Comparison of ENCODE assay signal across 13 cellular contexts in the genomic region with DNA sequence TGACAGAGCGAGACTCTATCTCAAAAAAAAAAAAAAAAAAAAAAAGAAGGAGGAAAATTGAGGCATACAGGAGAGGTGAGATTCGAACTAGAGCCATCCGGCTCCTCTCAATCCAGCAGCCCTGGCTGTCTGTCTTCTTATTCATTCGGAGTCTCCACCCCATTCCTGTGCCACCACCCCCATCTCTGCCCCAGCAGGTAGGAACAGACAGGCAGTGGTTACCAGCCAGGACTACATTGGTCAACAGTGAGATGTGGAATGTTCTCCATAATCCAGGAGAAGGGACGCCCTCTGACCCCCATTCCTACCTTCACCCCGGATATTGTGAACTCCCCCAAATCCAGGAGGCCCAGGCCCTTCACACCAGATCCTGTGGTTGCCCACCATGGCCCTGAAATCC. TPM values are rescaled to one million over a fixed set of nuclear protein-coding genes. Genes with fewer than 3 reads are reported as not detected.
DNase-seq lines count a peak whose midpoint lies in the region; ATAC-seq and TF ChIP-seq lines count a peak whose summit lies in the region.
"Had no signal": no experiment of that assay in that cellular context is flagged by ENCODE, and none has a peak within 500 bp of the region (broad histone marks: within the 10 kb centered on the region; RNA-seq: fewer than 3 reads in every experiment).

No MANE protein-coding gene starts in this region.

- H3K4me3 ChIP-seq in right atrium auricular region (no peak overlapping the region), right cardiac atrium (ENCODE audit: low read length) (no peak overlapping the region), thyroid gland (replicated peaks in 1 of 3) (no peak overlapping the region)
- H3K4me3 ChIP-seq: esophagus squamous epithelium had no signal

- H3K4me1 ChIP-seq in right atrium auricular region (no peaks in the 10 kb centered on the region), right cardiac atrium (ENCODE audit: control insufficient read depth, insufficient read depth, low read length) (no peaks in the 10 kb centered on the region), thyroid gland (no peaks in the 10 kb centered on the region)

- TF ChIP-seq CTCF in right atrium auricular region (IDR thresholded peaks at IDR 0.05) (no peak), mesothelial cell of epicardium (IDR thresholded peaks at IDR 0.05; ENCODE audit: unreplicated experiment) (no peak), thyroid gland (IDR thresholded peaks at IDR 0.05) (no peak)

- H3K9me3 ChIP-seq in right atrium auricular region: no peaks in the 10 kb centered on the region
- no peaks in the 10 kb centered on the region for H3K9me3 ChIP-seq in right cardiac atrium (ENCODE audit: control insufficient read depth, low read length)
- H3K9me3 ChIP-seq in T-helper 17 cell (ENCODE audit: control insufficient read depth, low read length, poor library complexity, severe bottlenecking): no peaks in the 10 kb centered on the region
- H3K9me3 ChIP-seq in thyroid gland: no peaks in the 10 kb centered on the region
- H3K9me3 ChIP-seq: esophagus squamous epithelium had no signal

- WGBS in right cardiac atrium: 76% methylated on average over 6 of the region's 6 CpGs
- WGBS in thyroid gland, 2 donors: 81 to 90% methylated on average over 6 of the region's 6 CpGs

- TF ChIP-seq POLR2A in thyroid gland (IDR thresholded peaks at IDR 0.05): no peak

- H3K9me3 Mint-ChIP-seq in mesothelial cell of epicardium: no peaks in the 10 kb centered on the region

- ATAC-seq in right cardiac atrium (no peak), T-helper 17 cell (no peak), GM18861 (IDR thresholded peaks at IDR 0.05; ENCODE audit: unreplicated experiment) (no peak), HG02678 (IDR thresholded peaks at IDR 0.05; ENCODE audit: unreplicated experiment) (no peak), GM18868 (IDR thresholded peaks at IDR 0.05; ENCODE audit: unreplicated experiment) (no peak)

- H3K4me3 Mint-ChIP-seq in T-helper 17 cell (no peak overlapping the region), mesothelial cell of epicardium (no peak overlapping the region)

- peaks cover 18% of the 10 kb centered on the region for H3K4me1 Mint-ChIP-seq in T-helper 17 cell
- peaks cover 9% of the 10 kb centered on the region for H3K4me1 Mint-ChIP-seq in mesothelial cell of epicardium

- H3K27ac Mint-ChIP-seq in T-helper 17 cell: peak overlapping the region; percentile 72
- H3K27ac Mint-ChIP-seq in mesothelial cell of epicardium: peak overlapping the region; percentile 90

- H3K27me3 ChIP-seq in right atrium auricular region: no peaks in the 10 kb centered on the region
- no peaks in the 10 kb centered on the region for H3K27me3 ChIP-seq in right cardiac atrium (ENCODE audit: control insufficient read depth, insufficient read depth)
- no peaks in the 10 kb centered on the region for H3K27me3 ChIP-seq in thyroid gland
- H3K27me3 ChIP-seq: esophagus squamous epithelium had no signal

- intact Hi-C loops in right cardiac atrium (cut with DNase I) (loop anchor here in 1 of 4 donors (5.0 to 10.0 kb wide), 2 partner anchors 40 to 133 kb away; partner anchors contain the start of genes ANGPTL6 and PPAN), thyroid gland (cut with DNase I) (no loop called here)

- H3K36me3 ChIP-seq in right atrium auricular region (no peaks in the 10 kb centered on the region), thyroid gland (no peaks in the 10 kb centered on the region)
- H3K36me3 ChIP-seq: esophagus squamous epithelium had no signal

- no peaks in the 10 kb centered on the region for H3K36me3 Mint-ChIP-seq in T-helper 17 cell (ENCODE audit: low read depth)
- no peaks in the 10 kb centered on the region for H3K36me3 Mint-ChIP-seq in mesothelial cell of epicardium

- H3K27me3 Mint-ChIP-seq in T-helper 17 cell (no peaks in the 10 kb centered on the region), mesothelial cell of epicardium (ENCODE audit: low read depth) (no peaks in the 10 kb centered on the region)

- H3K27ac ChIP-seq in right atrium auricular region (peak overlapping the region; percentile 16 to 81), right cardiac atrium (ENCODE audit: low read length) (no peak overlapping the region), thyroid gland (no peak overlapping the region)

- DNase-seq in right atrium auricular region (ENCODE audit: low spot score) (no peak), right cardiac atrium (no peak), T-helper 17 cell (no peak), mesothelial cell of epicardium (ENCODE audit: low spot score in 2 of 2, unreplicated experiment in 2 of 2) (no peak), thyroid gland (no peak)
- DNase-seq: activated effector memory CD4-positive, alpha-beta T cell treated with Interleukin-2 at 50 U/mL for 16 hours; C1 segment of cervical spinal cord; esophagus squamous epithelium had no signal

RNA-seq across cellular contexts. Expression of gene S1PR2, which starts 6.6 kb away (rescaled TPM):
- total RNA-seq in right atrium auricular region (10 to 100 TPM in 1 of 2 donors, 1 to 10 TPM in 1; 4.3 to 14.7 TPM), right cardiac atrium (10 to 100 TPM in 2 of 4 donors, 1 to 10 TPM in 2; 4.7 to 18.8 (median 9.5) TPM), T-helper 17 cell (10 to 100 TPM; 14.2 to 18.1 TPM), mesothelial cell of epicardium (34.6 to 36.9 TPM (median 34.9 TPM) in 3 replicates), thyroid gland (1 to 10 TPM; 3.6 to 9.8 (median 5.3) TPM)
- 3.5 TPM for polyA plus RNA-seq in right cardiac atrium

RNA-seq across cellular contexts. Expression of gene MRPL4, which starts 14.3 kb away (rescaled TPM):
- 10 to 100 TPM; 75.9 to 86.3 TPM for total RNA-seq in right atrium auricular region
- 10 to 100 TPM; 54.1 to 65.4 (median 60.5) TPM for total RNA-seq in right cardiac atrium
- 66.6 TPM for polyA plus RNA-seq in right cardiac atrium
- 10 to 100 TPM; 33.8 to 44.2 TPM for total RNA-seq in T-helper 17 cell
- 54.1 to 57.4 TPM (median 54.4 TPM) in 3 replicates for total RNA-seq in mesothelial cell of epicardium
- 10 to 100 TPM; 36.1 to 81.7 (median 54.9) TPM for total RNA-seq in thyroid gland

RNA-seq across cellular contexts. Expression of gene ICAM1, which starts 33.2 kb away (rescaled TPM):
- total RNA-seq in right atrium auricular region (10 to 100 TPM; 15.2 to 24.4 TPM), right cardiac atrium (10 to 100 TPM in 2 of 4 donors, 1 to 10 TPM in 2; 8.4 to 14.5 (median 9.9) TPM), T-helper 17 cell (10 to 100 TPM; 18.7 to 28.1 TPM), mesothelial cell of epicardium (9.0 to 11.6 TPM (median 9.6 TPM) in 3 replicates), thyroid gland (10 to 100 TPM in 3 of 4 donors, 1 to 10 TPM in 1; 8.1 to 37.6 (median 19.7) TPM)
- polyA plus RNA-seq in right cardiac atrium: 9.8 TPM
- polyA plus RNA-seq: neural cell had no signal

RNA-seq across cellular contexts. Expression of gene DNMT1, which starts 42.9 kb away (rescaled TPM):
- total RNA-seq in right atrium auricular region (10 to 100 TPM; 17.2 to 27.7 TPM), right cardiac atrium (10 to 100 TPM; 21.0 to 37.2 (median 30.3) TPM), T-helper 17 cell (100 to 1,000 TPM; 204 to 229 TPM), mesothelial cell of epicardium (110 to 115 TPM (median 112 TPM) in 3 replicates), thyroid gland (10 to 100 TPM; 31.2 to 49.5 (median 36.0) TPM)
- polyA plus RNA-seq in right cardiac atrium: 19.3 TPM

RNA-seq across cellular contexts. Expression of gene ICAM4, which starts 49.1 kb away (rescaled TPM):
- total RNA-seq in right atrium auricular region (under 1 TPM in 1 of 2 donors, not detected in 1; 0.55 TPM), right cardiac atrium (under 1 TPM; 0.36 to 0.74 (median 0.52) TPM), T-helper 17 cell (1 to 10 TPM in 1 of 2 donors, under 1 TPM in 1; 0.94 to 1.6 TPM), mesothelial cell of epicardium (2.0 to 2.6 TPM (median 2.4 TPM) in 3 replicates), thyroid gland (under 1 TPM in 1 of 4 donors, not detected in 3; 0.44 TPM)
- 0.84 TPM for polyA plus RNA-seq in right cardiac atrium
- total RNA-seq: NCI-H460 had no signal
- polyA plus RNA-seq: neural cell had no signal

Comparison
In these comparisons a context has a peak if more than half of its experiments do, and no peak if none do; other contexts are left out.
1. H3K27ac ChIP-seq: peak in right atrium auricular region (2 of 2); none in right cardiac atrium (single experiment) and thyroid gland (0 of 3).